In the genomic region with DNA sequence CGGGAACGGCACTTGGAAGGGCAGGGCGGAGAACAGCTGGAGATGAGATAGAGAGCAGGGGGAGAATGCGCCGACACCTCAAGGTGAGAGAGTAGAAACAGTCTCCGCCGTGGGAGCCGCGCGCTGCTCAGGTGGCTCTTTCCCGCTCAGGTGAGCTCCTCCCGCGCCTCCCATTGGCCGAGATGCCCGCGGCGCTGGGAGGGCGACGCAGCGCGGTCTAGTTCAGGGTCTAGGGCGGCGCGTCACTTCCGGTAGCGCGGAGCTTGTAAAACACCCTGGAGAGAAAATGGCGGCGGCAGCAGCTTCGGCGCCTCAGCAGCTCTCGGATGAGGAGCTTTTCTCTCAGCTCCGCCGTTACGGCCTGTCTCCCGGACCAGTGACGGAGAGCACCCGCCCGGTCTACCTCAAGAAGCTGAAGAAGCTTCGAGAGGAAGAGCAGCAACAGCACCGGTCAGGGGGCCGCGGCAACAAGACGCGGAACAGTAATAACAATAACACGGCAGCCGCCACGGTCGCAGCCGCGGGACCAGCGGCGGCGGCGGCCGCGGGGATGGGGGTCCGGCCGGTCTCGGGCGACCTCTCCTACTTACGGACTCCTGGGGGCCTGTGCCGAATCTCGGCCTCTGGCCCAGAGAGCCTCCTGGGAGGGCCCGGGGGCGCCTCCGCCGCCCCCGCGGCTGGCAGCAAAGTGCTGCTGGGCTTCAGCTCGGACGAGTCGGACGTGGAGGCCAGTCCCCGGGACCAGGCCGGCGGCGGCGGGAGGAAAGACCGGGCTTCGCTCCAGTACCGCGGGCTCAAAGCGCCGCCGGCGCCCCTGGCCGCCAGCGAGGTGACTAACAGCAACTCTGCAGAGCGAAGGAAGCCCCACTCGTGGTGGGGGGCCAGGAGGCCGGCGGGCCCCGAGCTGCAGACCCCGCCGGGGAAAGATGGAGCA, we compare ENCODE assay signal across 8 cellular contexts. TPM values are rescaled to one million over a fixed set of nuclear protein-coding genes. Genes with fewer than 3 reads are reported as not detected.
DNase-seq lines count a peak whose midpoint lies in the region; ATAC-seq and TF ChIP-seq lines count a peak whose summit lies in the region.

A gene (plus strand): TSS at position 273 of the 934 bp plus-strand sequence. CDS start 14 bp downstream, at position 287.

- 1% methylated on average over 42 of the region's 96 CpGs for WGBS in SK-N-SH (ENCODE audit: low lambda C conversion rate)

- peaks cover 2 to 11% of the 10 kb centered on the region in 2 experiments for H3K36me3 ChIP-seq in SK-N-SH (replicated peaks in 1 of 2; ENCODE audit: control insufficient read depth in 1 of 2, insufficient read depth in 2 of 2, low read length in 1 of 2)

- no peaks in the 10 kb centered on the region for H3K9me3 ChIP-seq in SK-N-SH

- H3K79me2 ChIP-seq in SK-N-SH (ENCODE audit: insufficient read depth): peaks cover 50% of the 10 kb centered on the region

- TF ChIP-seq CTCF in GM10248 (IDR thresholded peaks at IDR 0.05; ENCODE audit: control extremely low read depth, extremely low read depth, low read depth, missing control alignments) (no peak), SK-N-SH (IDR thresholded peaks at IDR 0.05) (peak; percentile 9; the same call in 1 of the 2 replicates)

- no peak for TF ChIP-seq RAD21 in SK-N-SH (IDR thresholded peaks at IDR 0.05; ENCODE audit: low read length)

- H3K27ac ChIP-seq in SK-N-SH (ENCODE audit: low read depth in 2 of 2, low read length in 1 of 2) (peak within 1 kb of the TSS; percentile 77 to 89), substantia nigra (ENCODE audit: low read depth, low read length, poor library complexity, severe bottlenecking) (peak within 1 kb of the TSS; percentile 92)

- DNase-seq in GM10248 (ENCODE audit: extremely low spot score) (peak; percentile 94), NCI-H1092 (lab: John Stamatoyannopoulos, UW) (peak; percentile 87), SK-N-SH (peak; percentile 94), germinal center (ENCODE audit: low spot score) (peak; percentile 96), non-pigmented ciliary epithelial cell (ENCODE audit: low read depth) (peak; percentile 46), substantia nigra (lab: John Stamatoyannopoulos, UW) (peak; percentile 30 to 95 (median 86))
- peak; percentile 95 for DNase-seq in activated naive CD4-positive, alpha-beta T cell treated with anti-CD3 and anti-CD28 coated beads, Interleukin-2, amount 50 U/mL, for 16 hours

- peaks cover 36% of the 10 kb centered on the region for H4K20me1 ChIP-seq in SK-N-SH (ENCODE audit: insufficient read depth)

- peaks cover 12% of the 10 kb centered on the region for H3F3A ChIP-seq in SK-N-SH (replicated peaks; ENCODE audit: insufficient read depth)

- H3K9ac ChIP-seq in SK-N-SH: peak within 1 kb of the TSS; percentile 94

- peak; percentile 95 for ATAC-seq in HG02610 (IDR thresholded peaks at IDR 0.05; ENCODE audit: unreplicated experiment)

- CTCF ChIA-PET in GM10248 (lab: Yijun Ruan, JAX) (interaction anchor here (1.1 to 3.4 kb wide), 18 partner anchors 10 to 918 kb away, joined by 3 to 20 read pairs (median 4); no protein-coding TSS in a partner anchor), SK-N-SH (lab: Yijun Ruan, JAX) (interaction anchor here (0.8 to 2.2 kb wide), 8 partner anchors 11 to 374 kb away, joined by 3 to 6 read pairs (median 4); no protein-coding TSS in a partner anchor)

- peak within 1 kb of the TSS; percentile 86 for H3K4me2 ChIP-seq in SK-N-SH

- H3K4me3 ChIP-seq in SK-N-SH (ENCODE audit: low read depth in 2 of 2, low read length in 1 of 2): peak within 1 kb of the TSS; percentile 93 to 94

- POLR2A ChIA-PET in GM10248 (lab: Yijun Ruan, JAX) (interaction anchor here (0.9 to 1.3 kb wide), 4 partner anchors 9 to 15 kb away, joined by 3 to 6 read pairs (median 4); no protein-coding TSS in a partner anchor), SK-N-SH (lab: Yijun Ruan, JAX) (interaction anchor here (0.9 to 1.4 kb wide), 3 partner anchors 25 to 63 kb away, joined by 3 to 6 read pairs (median 3); no protein-coding TSS in a partner anchor)

- peaks cover 12 to 18% of the 10 kb centered on the region in 2 experiments; a peak in 3 of 4 replicates for H3K4me1 ChIP-seq in SK-N-SH (ENCODE audit: control insufficient read depth in 1 of 2, insufficient read depth in 2 of 2, low read depth in 1 of 2, low read length in 1 of 2)

- no peak for TF ChIP-seq EP300 in SK-N-SH (IDR thresholded peaks at IDR 0.05; ENCODE audit: borderline replicate concordance in 1 of 2, low read depth in 1 of 2, low read length in 1 of 2)

- no peaks in the 10 kb centered on the region for H3K9me2 ChIP-seq in SK-N-SH

- peaks cover under 1% of the 10 kb centered on the region; the same call in 1 of the 2 replicates for H3K27me3 ChIP-seq in SK-N-SH (ENCODE audit: insufficient read depth)

- H2AFZ ChIP-seq in SK-N-SH (ENCODE audit: low read depth): peak within 1 kb of the TSS; percentile 100

TF ChIP-seq in SK-N-SH, 30 proteins besides CTCF, POLR2A, EP300 and RAD21 (continues in another document):
- TF ChIP-seq ELF1 (IDR thresholded peaks at IDR 0.05) (peak; percentile 70; the same call in 1 of the 2 replicates), SMC3 (IDR thresholded peaks at IDR 0.05; ENCODE audit: low read depth, low read length) (no peak), FOXM1 (IDR thresholded peaks at IDR 0.05; ENCODE audit: low read depth) (no peak), CHD2 (IDR thresholded peaks at IDR 0.05; ENCODE audit: low read length, partially characterized antibody) (no peak), EZH2phosphoT487 (IDR thresholded peaks at IDR 0.05; ENCODE audit: borderline replicate concordance, low read depth) (no peak), SIN3A (IDR thresholded peaks at IDR 0.05; ENCODE audit: borderline replicate concordance, low read depth, low read length) (peak; percentile 44; the same call in 1 of the 2 replicates), RXRA (IDR thresholded peaks at IDR 0.05; ENCODE audit: borderline replicate concordance, low read depth) (no peak), NFIC (IDR thresholded peaks at IDR 0.05; ENCODE audit: borderline replicate concordance) (no peak), MEF2A (IDR thresholded peaks at IDR 0.05; ENCODE audit: borderline replicate concordance, low read depth) (no peak)
- TF ChIP-seq, protein P1, sequence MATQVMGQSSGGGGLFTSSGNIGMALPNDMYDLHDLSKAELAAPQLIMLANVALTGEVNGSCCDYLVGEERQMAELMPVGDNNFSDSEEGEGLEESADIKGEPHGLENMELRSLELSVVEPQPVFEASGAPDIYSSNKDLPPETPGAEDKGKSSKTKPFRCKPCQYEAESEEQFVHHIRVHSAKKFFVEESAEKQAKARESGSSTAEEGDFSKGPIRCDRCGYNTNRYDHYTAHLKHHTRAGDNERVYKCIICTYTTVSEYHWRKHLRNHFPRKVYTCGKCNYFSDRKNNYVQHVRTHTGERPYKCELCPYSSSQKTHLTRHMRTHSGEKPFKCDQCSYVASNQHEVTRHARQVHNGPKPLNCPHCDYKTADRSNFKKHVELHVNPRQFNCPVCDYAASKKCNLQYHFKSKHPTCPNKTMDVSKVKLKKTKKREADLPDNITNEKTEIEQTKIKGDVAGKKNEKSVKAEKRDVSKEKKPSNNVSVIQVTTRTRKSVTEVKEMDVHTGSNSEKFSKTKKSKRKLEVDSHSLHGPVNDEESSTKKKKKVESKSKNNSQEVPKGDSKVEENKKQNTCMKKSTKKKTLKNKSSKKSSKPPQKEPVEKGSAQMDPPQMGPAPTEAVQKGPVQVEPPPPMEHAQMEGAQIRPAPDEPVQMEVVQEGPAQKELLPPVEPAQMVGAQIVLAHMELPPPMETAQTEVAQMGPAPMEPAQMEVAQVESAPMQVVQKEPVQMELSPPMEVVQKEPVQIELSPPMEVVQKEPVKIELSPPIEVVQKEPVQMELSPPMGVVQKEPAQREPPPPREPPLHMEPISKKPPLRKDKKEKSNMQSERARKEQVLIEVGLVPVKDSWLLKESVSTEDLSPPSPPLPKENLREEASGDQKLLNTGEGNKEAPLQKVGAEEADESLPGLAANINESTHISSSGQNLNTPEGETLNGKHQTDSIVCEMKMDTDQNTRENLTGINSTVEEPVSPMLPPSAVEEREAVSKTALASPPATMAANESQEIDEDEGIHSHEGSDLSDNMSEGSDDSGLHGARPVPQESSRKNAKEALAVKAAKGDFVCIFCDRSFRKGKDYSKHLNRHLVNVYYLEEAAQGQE (IDR thresholded peaks at IDR 0.05; ENCODE audit: low read depth, low read length): peak; percentile 63; the same call in 1 of the 2 replicates
- TF ChIP-seq, protein P2, sequence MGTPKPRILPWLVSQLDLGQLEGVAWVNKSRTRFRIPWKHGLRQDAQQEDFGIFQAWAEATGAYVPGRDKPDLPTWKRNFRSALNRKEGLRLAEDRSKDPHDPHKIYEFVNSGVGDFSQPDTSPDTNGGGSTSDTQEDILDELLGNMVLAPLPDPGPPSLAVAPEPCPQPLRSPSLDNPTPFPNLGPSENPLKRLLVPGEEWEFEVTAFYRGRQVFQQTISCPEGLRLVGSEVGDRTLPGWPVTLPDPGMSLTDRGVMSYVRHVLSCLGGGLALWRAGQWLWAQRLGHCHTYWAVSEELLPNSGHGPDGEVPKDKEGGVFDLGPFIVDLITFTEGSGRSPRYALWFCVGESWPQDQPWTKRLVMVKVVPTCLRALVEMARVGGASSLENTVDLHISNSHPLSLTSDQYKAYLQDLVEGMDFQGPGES (IDR thresholded peaks at IDR 0.05; ENCODE audit: low read depth, low read length): no peak
- TF ChIP-seq, protein P3, sequence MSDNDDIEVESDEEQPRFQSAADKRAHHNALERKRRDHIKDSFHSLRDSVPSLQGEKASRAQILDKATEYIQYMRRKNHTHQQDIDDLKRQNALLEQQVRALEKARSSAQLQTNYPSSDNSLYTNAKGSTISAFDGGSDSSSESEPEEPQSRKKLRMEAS (IDR thresholded peaks at IDR 0.05; ENCODE audit: low read depth): peak; percentile 93
- TF ChIP-seq, protein P4, sequence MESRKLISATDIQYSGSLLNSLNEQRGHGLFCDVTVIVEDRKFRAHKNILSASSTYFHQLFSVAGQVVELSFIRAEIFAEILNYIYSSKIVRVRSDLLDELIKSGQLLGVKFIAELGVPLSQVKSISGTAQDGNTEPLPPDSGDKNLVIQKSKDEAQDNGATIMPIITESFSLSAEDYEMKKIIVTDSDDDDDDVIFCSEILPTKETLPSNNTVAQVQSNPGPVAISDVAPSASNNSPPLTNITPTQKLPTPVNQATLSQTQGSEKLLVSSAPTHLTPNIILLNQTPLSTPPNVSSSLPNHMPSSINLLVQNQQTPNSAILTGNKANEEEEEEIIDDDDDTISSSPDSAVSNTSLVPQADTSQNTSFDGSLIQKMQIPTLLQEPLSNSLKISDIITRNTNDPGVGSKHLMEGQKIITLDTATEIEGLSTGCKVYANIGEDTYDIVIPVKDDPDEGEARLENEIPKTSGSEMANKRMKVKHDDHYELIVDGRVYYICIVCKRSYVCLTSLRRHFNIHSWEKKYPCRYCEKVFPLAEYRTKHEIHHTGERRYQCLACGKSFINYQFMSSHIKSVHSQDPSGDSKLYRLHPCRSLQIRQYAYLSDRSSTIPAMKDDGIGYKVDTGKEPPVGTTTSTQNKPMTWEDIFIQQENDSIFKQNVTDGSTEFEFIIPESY (IDR thresholded peaks at IDR 0.05; ENCODE audit: borderline replicate concordance, low read depth): no peak

RNA-seq across cellular contexts. Expression of the gene that starts here (rescaled TPM):
- 4.4 and 6.1 TPM in 2 replicates for polyA plus RNA-seq in SK-N-SH (2012; rRNA removed)
- 4.6 and 5.1 TPM in 2 replicates for polyA plus RNA-seq in SK-N-SH (2012; cell fraction: cytosol; rRNA removed)
- polyA plus RNA-seq in SK-N-SH (2012; cell fraction: nucleus; rRNA removed): 11.7 and 12.8 TPM in 2 replicates

Comparison
In these comparisons a context has a peak if more than half of its experiments do, and no peak if none do; other contexts are left out.
1. Peak in every context shown above with its lines: DNase-seq, ATAC-seq, H3K4me3 ChIP-seq and H3K27ac ChIP-seq.
2. DNase-seq: peak in every context shown above with its lines; median percentile 96 in germinal center; 95 in activated naive CD4-positive, alpha-beta T cell treated with anti-CD3 and anti-CD28 coated beads, Interleukin-2, amount 50 U/mL, for 16 hours; 94 in GM10248; 94 in SK-N-SH; 87 in NCI-H1092; 86 in substantia nigra; 46 in non-pigmented ciliary epithelial cell.